In genomic region chr10:103067484-103067883, GRCh38 we compare ENCODE assay signal across 21 cellular contexts.
DNase-seq lines count a peak whose midpoint lies in the region; ATAC-seq and TF ChIP-seq lines count a peak whose summit lies in the region.
"Had no signal": no experiment of that assay in that cellular context is flagged by ENCODE, and none has a peak within 500 bp of the region (broad histone marks: within the 10 kb centered on the region; RNA-seq: fewer than 3 reads in every experiment).

No MANE protein-coding gene starts in this region.

- ATAC-seq in stimulated activated naive CD8-positive, alpha-beta T cell treated with anti-CD3 and anti-CD28 coated beads, Interleukin-15, amount 100 ng/mL, for 72 hours, result no peak
- ATAC-seq in stimulated activated naive CD8-positive, alpha-beta T cell treated with anti-CD3 and anti-CD28 coated beads, Interleukin-15, Interleukin-2, amounts not matched to agents 100 U/mL and 50 U/mL, for 24 hours, result no peak
- ATAC-seq: Right ventricle myocardium inferior had no signal

- CTCF ChIA-PET in HEK293 (lab: Yijun Ruan, JAX), result interaction anchor here (0.8 to 5.8 kb wide), 4 partner anchors 9 to 231 kb away, joined by 3 to 57 read pairs (median 18); partner anchors contain the start of genes CNNM2 and CYP17A1

- H3K4me3 Mint-ChIP-seq in stimulated activated naive CD8-positive, alpha-beta T cell treated with anti-CD3 and anti-CD28 coated beads, Interleukin-15, amount 100 ng/mL, for 72 hours, result no peak overlapping the region
- H3K4me3 Mint-ChIP-seq in type B pancreatic cell, result no peak overlapping the region

- POLR2A ChIA-PET in HEK293 (lab: Yijun Ruan, JAX), result no interaction called here

- H3K27me3 Mint-ChIP-seq in stimulated activated naive CD8-positive, alpha-beta T cell treated with anti-CD3 and anti-CD28 coated beads, Interleukin-15, amount 100 ng/mL, for 72 hours, result no peaks in the 10 kb centered on the region
- no peaks in the 10 kb centered on the region for H3K27me3 Mint-ChIP-seq in type B pancreatic cell

- peaks cover 25% of the 10 kb centered on the region for H3K4me1 Mint-ChIP-seq in stimulated activated naive CD8-positive, alpha-beta T cell treated with anti-CD3 and anti-CD28 coated beads, Interleukin-15, amount 100 ng/mL, for 72 hours
- H3K4me1 Mint-ChIP-seq in type B pancreatic cell (ENCODE audit: unreplicated experiment), result no peaks in the 10 kb centered on the region

- H3K36me3 Mint-ChIP-seq in type B pancreatic cell, result no peaks in the 10 kb centered on the region

- TF ChIP-seq CTCF in HEK293 (tag by site-specific recombination; IDR thresholded peaks at IDR 0.05) (no peak), type B pancreatic cell (conservative IDR thresholded peaks at IDR 0.05) (no peak), GM10266 (IDR thresholded peaks at IDR 0.05; ENCODE audit: control insufficient read depth, insufficient read depth, low read depth, missing control alignments) (no peak)

- peaks cover 0 to 13% of the 10 kb centered on the region in 2 experiments; a peak in 1 of 3 replicates for H3K36me3 ChIP-seq in HEK293 (ENCODE audit: control insufficient read depth in 2 of 2, insufficient read depth in 1 of 2, low read length in 2 of 2)

- H3K4me1 ChIP-seq in HEK293 (ENCODE audit: control insufficient read depth, insufficient read depth, low read length), result no peaks in the 10 kb centered on the region

- no peaks in the 10 kb centered on the region for H3K9me3 Mint-ChIP-seq in stimulated activated naive CD8-positive, alpha-beta T cell treated with anti-CD3 and anti-CD28 coated beads, Interleukin-15, amount 100 ng/mL, for 72 hours
- H3K9me3 Mint-ChIP-seq in type B pancreatic cell, result no peaks in the 10 kb centered on the region

- H3K9me3 ChIP-seq in HEK293 (ENCODE audit: control insufficient read depth, insufficient read depth, low read depth, low read length), result no peaks in the 10 kb centered on the region

- DNase-seq in stimulated activated naive CD8-positive, alpha-beta T cell treated with anti-CD3 and anti-CD28 coated beads, Interleukin-15, amount 100 ng/mL, for 72 hours, result no peak
- DNase-seq in stimulated activated naive CD8-positive, alpha-beta T cell treated with anti-CD3 and anti-CD28 coated beads, Interleukin-15, Interleukin-2, amounts not matched to agents 100 U/mL and 50 U/mL, for 24 hours, result no peak
- DNase-seq in NOMO-1 treated with dmso at 0.1 percent for 144 hours (lab: John Stamatoyannopoulos, UW; ENCODE audit: unreplicated experiment) (peak; percentile 15), type B pancreatic cell (ENCODE audit: extremely low spot score, unreplicated experiment) (no peak), epidermal melanocyte (ENCODE audit: insufficient read length, low spot score) (no peak), GM10266 (ENCODE audit: extremely low spot score) (no peak), COLO829 (ENCODE audit: low spot score) (no peak)
- DNase-seq: AML-193, DMS79, GOT3, HCEC 1CT, NCI-H1092, NCI-H1436, NCI-H187 treated with DMSO at 0.1 percent for 48 hours, NCI-H2107, NCI-H69, OCI-M1 had no signal

- H3K27ac ChIP-seq in HEK293 (ENCODE audit: extremely low read depth, low read depth, low read length), result no peak overlapping the region
- H3K27ac ChIP-seq: C4-2B, KMS-11 had no signal

- H3K4me3 ChIP-seq in HEK293 (ENCODE audit: low read depth, low read length), result no peak overlapping the region

- peak overlapping the region; percentile 22 to 84 for H3K27ac Mint-ChIP-seq in stimulated activated naive CD8-positive, alpha-beta T cell treated with anti-CD3 and anti-CD28 coated beads, Interleukin-15, amount 100 ng/mL, for 72 hours
- peak overlapping the region; percentile 1 for H3K27ac Mint-ChIP-seq in type B pancreatic cell

TF ChIP-seq in HEK293, 187 proteins besides CTCF, POLR2A, EP300 and RAD21:
- no peak for TF ChIP-seq ZNF529 (tag by site-specific recombination; IDR thresholded peaks at IDR 0.05; ENCODE audit: insufficient replicate concordance)
- peak; percentile 67 for TF ChIP-seq PRDM1 (tag by site-specific recombination; IDR thresholded peaks at IDR 0.05)
